ENCODE assay signal across 13 cellular contexts in genomic region chr11:113241190-113242051, GRCh38.
A peak's percentile ranks its signal among the peaks of the same experiment; 100 is the strongest.
DNase-seq lines count a peak whose midpoint lies in the region; ATAC-seq and TF ChIP-seq lines count a peak whose summit lies in the region.
"Had no signal": no experiment of that assay in that cellular context is flagged by ENCODE, and none has a peak within 500 bp of the region (broad histone marks: within the 10 kb centered on the region; RNA-seq: fewer than 3 reads in every experiment).

No MANE protein-coding gene starts in this region.

- no peak overlapping the region for H3K4me3 Mint-ChIP-seq in activated T-cell treated with anti-CD3 and anti-CD28 coated beads, Interleukin-2, amount 50 U/mL, for 72 hours
- H3K4me3 Mint-ChIP-seq: activated naive CD4-positive, alpha-beta T cell treated with anti-CD3 and anti-CD28 coated beads, Interleukin-2, amount 10 ng/mL, durations not matched to agents 7 days and 5 days had no signal

- DNase-seq in COR-L47 (lab: John Stamatoyannopoulos, UW), result peak; percentile 28
- peak; percentile 43 to 69 for DNase-seq in NCI-H526 (lab: John Stamatoyannopoulos, UW)
- no peak for DNase-seq in brain microvascular endothelial cell
- no peak for DNase-seq in occipital lobe (lab: John Stamatoyannopoulos, UW)
- no peak for DNase-seq in testis
- DNase-seq in activated T-cell treated with anti-CD3 and anti-CD28 coated beads, Interleukin-2, amount 50 U/mL, for 72 hours, result no peak
- DNase-seq: activated naive CD4-positive, alpha-beta T cell treated with anti-CD3 and anti-CD28 coated beads, Interleukin-2, amount 10 ng/mL, durations not matched to agents 7 days and 5 days; colonic mucosa; NCI-H2227 treated with DMSO at 0.1 percent for 48 hours had no signal

- no peaks in the 10 kb centered on the region for H3K36me3 ChIP-seq in brain microvascular endothelial cell (replicated peaks)
- H3K36me3 ChIP-seq in testis (ENCODE audit: low read depth, missing control alignments), result no peaks in the 10 kb centered on the region
- H3K36me3 ChIP-seq: BLaER1 treated with 17β-estradiol and CSF1 and Interleukin-3, amounts not matched to agents 10 nM and 100 nM; colonic mucosa; prostate gland had no signal

- H3K4me1 ChIP-seq in testis, result no peaks in the 10 kb centered on the region
- H3K4me1 ChIP-seq: colonic mucosa, prostate gland had no signal

- no peak for ATAC-seq in HG03378 (IDR thresholded peaks at IDR 0.05; ENCODE audit: unreplicated experiment)
- no peak for ATAC-seq in activated T-cell treated with anti-CD3 and anti-CD28 coated beads, Interleukin-2, amount 50 U/mL, for 72 hours (replicated peaks in 1 of 2)

- H3K27ac Mint-ChIP-seq in activated T-cell treated with anti-CD3 and anti-CD28 coated beads, Interleukin-2, amount 50 U/mL, for 72 hours, result no peak overlapping the region
- H3K27ac Mint-ChIP-seq: activated naive CD4-positive, alpha-beta T cell treated with anti-CD3 and anti-CD28 coated beads, Interleukin-2, amount 10 ng/mL, durations not matched to agents 7 days and 5 days had no signal

- no peaks in the 10 kb centered on the region for H3K9me3 ChIP-seq in testis
- H3K9me3 ChIP-seq: BLaER1 treated with 17β-estradiol and CSF1 and Interleukin-3, amounts not matched to agents 10 nM and 100 nM; colonic mucosa; prostate gland had no signal

- 92 to 95% methylated on average over 9 to 10 of the region's 10 CpGs for WGBS in testis, 2 donors

- no peaks in the 10 kb centered on the region for H3K36me3 Mint-ChIP-seq in activated T-cell treated with anti-CD3 and anti-CD28 coated beads, Interleukin-2, amount 50 U/mL, for 72 hours (ENCODE audit: insufficient read depth in 2 of 2)
- H3K36me3 Mint-ChIP-seq: activated naive CD4-positive, alpha-beta T cell treated with anti-CD3 and anti-CD28 coated beads, Interleukin-2, amount 10 ng/mL, durations not matched to agents 7 days and 5 days had no signal

- intact Hi-C loops in testis (cut with DNase I; ENCODE audit: low total_unique reads), result no loop called here

- H3K4me3 ChIP-seq in brain microvascular endothelial cell (ENCODE audit: low read depth, low read length), result no peak overlapping the region
- no peak overlapping the region for H3K4me3 ChIP-seq in testis
- H3K4me3 ChIP-seq: BLaER1 treated with 17β-estradiol and CSF1 and Interleukin-3, amounts not matched to agents 10 nM and 100 nM; colonic mucosa; prostate gland had no signal

- peaks cover 11% of the 10 kb centered on the region for H3K4me1 Mint-ChIP-seq in activated T-cell treated with anti-CD3 and anti-CD28 coated beads, Interleukin-2, amount 50 U/mL, for 72 hours (ENCODE audit: low read depth)

- H3K27me3 ChIP-seq in brain microvascular endothelial cell (replicated peaks) (no peaks in the 10 kb centered on the region), layer of hippocampus (ENCODE audit: control insufficient read depth, insufficient read depth, low read length) (no peaks in the 10 kb centered on the region), testis (no peaks in the 10 kb centered on the region)
- H3K27me3 ChIP-seq: colonic mucosa had no signal

- in situ Hi-C loops in brain microvascular endothelial cell (cut with HindIII; ENCODE audit: low pct_ligation_motif_present, low sequenced_read_pairs), result no loop called here

- TF ChIP-seq CTCF in brain microvascular endothelial cell (IDR thresholded peaks at IDR 0.05; ENCODE audit: low read depth, low read length, missing control alignments), result peak; percentile 6
- no peak for TF ChIP-seq CTCF in testis (IDR thresholded peaks at IDR 0.05)

- H3K27ac ChIP-seq in brain microvascular endothelial cell, result no peak overlapping the region
- peak overlapping the region; percentile 55 for H3K27ac ChIP-seq in layer of hippocampus (ENCODE audit: low read depth, low read length)
- H3K27ac ChIP-seq in testis, result no peak overlapping the region
- H3K27ac ChIP-seq: BLaER1 treated with 17β-estradiol and CSF1 and Interleukin-3, amounts not matched to agents 10 nM and 100 nM; colonic mucosa; prostate gland had no signal

- peaks cover 48% of the 10 kb centered on the region for H3K27me3 Mint-ChIP-seq in activated T-cell treated with anti-CD3 and anti-CD28 coated beads, Interleukin-2, amount 50 U/mL, for 72 hours (ENCODE audit: low read depth)

- no peaks in the 10 kb centered on the region for H3K9me3 Mint-ChIP-seq in activated T-cell treated with anti-CD3 and anti-CD28 coated beads, Interleukin-2, amount 50 U/mL, for 72 hours
- H3K9me3 Mint-ChIP-seq: activated naive CD4-positive, alpha-beta T cell treated with anti-CD3 and anti-CD28 coated beads, Interleukin-2, amount 10 ng/mL, durations not matched to agents 7 days and 5 days had no signal

- TF ChIP-seq POLR2A in testis (IDR thresholded peaks at IDR 0.05), result no peak

Comparison
In these comparisons a context has a peak if more than half of its experiments do, and no peak if none do; other contexts are left out.
1. DNase-seq: peak in COR-L47 (single experiment) and NCI-H526 (2 of 2); none in brain microvascular endothelial cell (single experiment), occipital lobe (single experiment), testis (single experiment) and activated T-cell treated with anti-CD3 and anti-CD28 coated beads, Interleukin-2, amount 50 U/mL, for 72 hours (0 of 2).